1 cellular context compared by ENCODE assay signal in the genomic region with DNA sequence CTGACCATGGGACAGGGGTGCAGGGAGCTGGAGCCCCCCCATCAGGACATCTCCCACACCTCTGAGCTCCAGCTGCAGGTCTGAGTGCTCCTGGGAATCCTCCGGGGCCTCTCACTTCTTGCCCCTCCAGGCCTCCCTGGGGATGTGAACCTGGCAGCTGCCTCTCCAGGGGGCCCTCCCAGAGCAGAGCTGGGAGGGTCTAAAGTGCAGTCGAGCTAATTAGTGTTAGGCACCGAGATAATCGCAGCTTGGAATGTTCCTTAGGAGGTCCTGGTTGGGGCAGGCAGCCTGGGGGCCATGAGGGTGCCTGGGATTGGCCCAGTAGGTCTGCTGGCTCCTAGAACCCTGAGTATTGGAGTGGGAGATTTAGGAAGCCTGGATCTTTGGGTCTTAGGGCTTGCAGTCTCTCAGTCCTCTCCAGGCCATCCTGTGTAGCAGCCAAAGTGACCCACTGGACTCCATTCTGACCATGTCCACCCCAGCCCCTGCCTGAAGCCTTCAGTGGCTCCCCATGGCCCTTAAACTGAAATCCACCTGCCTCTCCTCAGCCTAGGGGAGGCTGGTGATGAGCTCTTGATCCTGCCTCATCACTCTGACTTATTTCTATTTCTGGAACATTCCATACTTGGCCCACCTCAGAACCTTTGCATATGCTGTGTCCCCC.
TF ChIP-seq lines count a peak whose summit lies in the region.

No MANE protein-coding gene starts in this region.

TF ChIP-seq in HepG2, 621 proteins besides CTCF, POLR2A, EP300 and RAD21 (continued from another document):
- TF ChIP-seq KLF16 (CRISPR knock-in tag; IDR thresholded peaks at IDR 0.05) = 0 out of 4 replicates have a peak, but pooled peaks of 1 of the 2 experiments have one; percentile 23
- peak; percentile 10; the same call in 1 of the 2 replicates for TF ChIP-seq CREM (IDR thresholded peaks at IDR 0.05)
- no peak for TF ChIP-seq CREM (CRISPR knock-in tag; IDR thresholded peaks at IDR 0.05)
- no peak for TF ChIP-seq SOX6 (IDR thresholded peaks at IDR 0.05)
- 0 out of 2 replicates have a peak, but pooled peaks have one; percentile 44 for TF ChIP-seq SOX6 (CRISPR knock-in tag; IDR thresholded peaks at IDR 0.05)
- peak; percentile 25; the same call in 1 of the 2 replicates for TF ChIP-seq ZFX (CRISPR knock-in tag; IDR thresholded peaks at IDR 0.05; ENCODE audit: low read depth)
- no peak for TF ChIP-seq HOXA9 (CRISPR knock-in tag; IDR thresholded peaks at IDR 0.05; ENCODE audit: borderline replicate concordance)
- TF ChIP-seq, protein P1, sequence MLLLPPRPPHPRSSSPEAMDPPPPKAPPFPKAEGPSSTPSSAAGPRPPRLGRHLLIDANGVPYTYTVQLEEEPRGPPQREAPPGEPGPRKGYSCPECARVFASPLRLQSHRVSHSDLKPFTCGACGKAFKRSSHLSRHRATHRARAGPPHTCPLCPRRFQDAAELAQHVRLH (CRISPR knock-in tag; IDR thresholded peaks at IDR 0.05; ENCODE audit: borderline replicate concordance, low read depth) = 0 out of 2 replicates have a peak, but pooled peaks have one; percentile 31
